2 cellular contexts compared by ENCODE assay signal in the genomic region with DNA sequence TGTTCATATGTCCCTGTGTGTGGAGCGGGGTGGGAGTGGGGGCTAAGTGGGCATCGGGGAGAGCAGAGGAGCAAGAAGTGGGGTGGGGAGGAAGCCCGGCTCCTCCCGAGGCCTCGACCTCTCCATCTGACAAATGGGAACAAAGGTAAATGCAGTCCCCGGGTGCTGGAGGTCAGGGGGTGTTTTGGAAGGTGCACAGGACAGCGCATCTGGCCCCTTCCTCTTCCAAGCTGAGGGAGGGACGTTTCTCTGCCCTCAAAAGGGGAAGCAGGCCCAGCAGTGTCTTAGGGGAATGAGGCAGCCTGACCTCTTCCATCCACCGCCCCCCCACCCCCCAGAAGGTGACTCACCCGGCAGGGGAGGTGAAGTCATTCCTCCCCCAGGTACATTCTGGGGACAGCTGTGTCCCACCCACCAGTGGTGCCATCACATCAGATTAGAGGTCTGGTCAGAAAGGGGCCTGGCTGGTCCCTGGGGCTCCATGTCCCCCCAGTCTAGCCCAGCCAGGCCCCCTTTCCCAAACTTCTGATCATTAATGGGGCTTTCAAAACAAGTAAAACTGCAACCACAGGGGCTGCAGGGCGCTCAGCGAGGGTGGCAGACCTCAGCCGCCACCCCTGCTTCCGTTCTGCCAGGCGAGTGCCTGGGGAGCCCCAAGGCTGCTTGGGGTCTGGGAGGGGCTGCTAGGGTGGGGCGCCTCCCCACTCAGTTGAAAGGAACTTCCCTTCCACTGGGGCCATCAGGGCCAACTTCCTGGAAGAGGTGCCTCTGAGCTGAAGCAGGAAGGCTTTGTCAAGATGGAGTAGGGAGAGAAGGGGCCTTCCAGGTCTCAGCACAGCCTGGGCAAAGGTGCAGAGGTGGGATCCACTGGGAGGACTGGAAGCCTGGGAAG.
TF ChIP-seq lines count a peak whose summit lies in the region.

No MANE protein-coding gene starts in this region.

TF ChIP-seq in SK-N-SH, 30 proteins besides CTCF, POLR2A, EP300 and RAD21 (continued from another document):
- peak; percentile 80; the same call in 1 of the 2 replicates for TF ChIP-seq FOSL2 (IDR thresholded peaks at IDR 0.05; ENCODE audit: borderline replicate concordance, low read depth)
- TF ChIP-seq TCF12 (IDR thresholded peaks at IDR 0.05), result peak; percentile 58; the same call in 1 of the 2 replicates
- TF ChIP-seq, protein P1, sequence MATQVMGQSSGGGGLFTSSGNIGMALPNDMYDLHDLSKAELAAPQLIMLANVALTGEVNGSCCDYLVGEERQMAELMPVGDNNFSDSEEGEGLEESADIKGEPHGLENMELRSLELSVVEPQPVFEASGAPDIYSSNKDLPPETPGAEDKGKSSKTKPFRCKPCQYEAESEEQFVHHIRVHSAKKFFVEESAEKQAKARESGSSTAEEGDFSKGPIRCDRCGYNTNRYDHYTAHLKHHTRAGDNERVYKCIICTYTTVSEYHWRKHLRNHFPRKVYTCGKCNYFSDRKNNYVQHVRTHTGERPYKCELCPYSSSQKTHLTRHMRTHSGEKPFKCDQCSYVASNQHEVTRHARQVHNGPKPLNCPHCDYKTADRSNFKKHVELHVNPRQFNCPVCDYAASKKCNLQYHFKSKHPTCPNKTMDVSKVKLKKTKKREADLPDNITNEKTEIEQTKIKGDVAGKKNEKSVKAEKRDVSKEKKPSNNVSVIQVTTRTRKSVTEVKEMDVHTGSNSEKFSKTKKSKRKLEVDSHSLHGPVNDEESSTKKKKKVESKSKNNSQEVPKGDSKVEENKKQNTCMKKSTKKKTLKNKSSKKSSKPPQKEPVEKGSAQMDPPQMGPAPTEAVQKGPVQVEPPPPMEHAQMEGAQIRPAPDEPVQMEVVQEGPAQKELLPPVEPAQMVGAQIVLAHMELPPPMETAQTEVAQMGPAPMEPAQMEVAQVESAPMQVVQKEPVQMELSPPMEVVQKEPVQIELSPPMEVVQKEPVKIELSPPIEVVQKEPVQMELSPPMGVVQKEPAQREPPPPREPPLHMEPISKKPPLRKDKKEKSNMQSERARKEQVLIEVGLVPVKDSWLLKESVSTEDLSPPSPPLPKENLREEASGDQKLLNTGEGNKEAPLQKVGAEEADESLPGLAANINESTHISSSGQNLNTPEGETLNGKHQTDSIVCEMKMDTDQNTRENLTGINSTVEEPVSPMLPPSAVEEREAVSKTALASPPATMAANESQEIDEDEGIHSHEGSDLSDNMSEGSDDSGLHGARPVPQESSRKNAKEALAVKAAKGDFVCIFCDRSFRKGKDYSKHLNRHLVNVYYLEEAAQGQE (IDR thresholded peaks at IDR 0.05; ENCODE audit: low read depth, low read length), result 0 out of 2 replicates have a peak, but pooled peaks have one; percentile 10
- no peak for TF ChIP-seq MEF2A (IDR thresholded peaks at IDR 0.05; ENCODE audit: borderline replicate concordance, low read depth)
- peak; percentile 55; the same call in 1 of the 2 replicates for TF ChIP-seq JUND (IDR thresholded peaks at IDR 0.05)
- peak; percentile 58; the same call in 1 of the 2 replicates for TF ChIP-seq RXRA (IDR thresholded peaks at IDR 0.05; ENCODE audit: borderline replicate concordance, low read depth)
- no peak for TF ChIP-seq FOXM1 (IDR thresholded peaks at IDR 0.05; ENCODE audit: low read depth)

TF ChIP-seq in HEK293T, 16 proteins besides CTCF, POLR2A, EP300 and RAD21 (continued from another document):
- TF ChIP-seq PKNOX1 (IDR thresholded peaks at IDR 0.05) (no peak), TARDBP (IDR thresholded peaks at IDR 0.05) (no peak), FOXM1 (IDR thresholded peaks at IDR 0.05; ENCODE audit: borderline replicate concordance) (no peak), SP1 (IDR thresholded peaks at IDR 0.05) (no peak), ELF4 (IDR thresholded peaks at IDR 0.05) (no peak)
TF ChIP-seq in HEK293T: peak in this region for 0.
